In the genomic region with DNA sequence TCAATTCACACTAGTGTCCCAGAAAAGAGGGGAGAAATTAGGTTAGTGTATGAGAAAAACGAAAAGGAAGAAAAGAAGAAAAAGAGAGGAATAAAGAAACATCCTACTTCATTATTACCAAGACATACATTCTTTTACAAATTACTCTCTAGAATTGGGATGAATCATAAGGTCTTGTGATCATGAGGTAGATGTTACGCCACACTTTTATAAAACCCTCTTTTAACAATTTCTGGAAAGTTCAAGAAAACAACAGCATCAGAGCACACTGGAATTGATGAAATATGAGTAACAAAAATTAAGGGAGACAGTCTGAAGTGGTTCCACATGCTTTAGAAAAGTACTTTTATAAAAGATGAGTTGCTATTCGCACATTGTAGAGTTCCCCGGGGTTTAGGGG, we compare ENCODE assay signal across 19 cellular contexts. TPM values are rescaled to one million over a fixed set of nuclear protein-coding genes. Genes with fewer than 3 reads are reported as not detected.
A peak's percentile ranks its signal among the peaks of the same experiment; 100 is the strongest.
DNase-seq lines count a peak whose midpoint lies in the region; TF ChIP-seq lines count a peak whose summit lies in the region.
"Had no signal": no experiment of that assay in that cellular context is flagged by ENCODE, and none has a peak within 500 bp of the region (broad histone marks: within the 10 kb centered on the region; RNA-seq: fewer than 3 reads in every experiment).

No MANE protein-coding gene starts in this region.

- POLR2A ChIA-PET in activated CD4-positive, alpha-beta memory T cell treated with anti-CD3 and anti-CD28 coated beads for 36 hours (lab: Charles Lee): no interaction called here

- no peak overlapping the region for H2AFZ ChIP-seq in mesenchymal stem cell (ENCODE audit: low read depth, low read length)

- H4K8ac ChIP-seq in mesenchymal stem cell (ENCODE audit: low read length): no peak overlapping the region

- no peak overlapping the region for H3K14ac ChIP-seq in mesenchymal stem cell (ENCODE audit: low read length in 2 of 2)

- no peaks in the 10 kb centered on the region for H3K9me3 ChIP-seq in adipocyte (ENCODE audit: control insufficient read depth, low read length)
- H3K9me3 ChIP-seq in mesenchymal stem cell (ENCODE audit: control insufficient read depth, low read length): no peaks in the 10 kb centered on the region
- H3K9me3 ChIP-seq: A549 had no signal

- no peaks in the 10 kb centered on the region for H3K79me1 ChIP-seq in mesenchymal stem cell (replicated peaks; ENCODE audit: low read length, poor library complexity, severe bottlenecking)

- no peak overlapping the region for H2BK12ac ChIP-seq in mesenchymal stem cell (ENCODE audit: low read length in 2 of 2)

- H3K4me1 ChIP-seq in adipocyte (ENCODE audit: control insufficient read depth, insufficient read depth, low read length): no peaks in the 10 kb centered on the region
- no peaks in the 10 kb centered on the region for H3K4me1 ChIP-seq in mesenchymal stem cell (ENCODE audit: control insufficient read depth, insufficient read depth, low read depth, low read length)
- H3K4me1 ChIP-seq: A549 had no signal

- H3K4me1 Mint-ChIP-seq in activated CD4-positive, alpha-beta memory T cell treated with anti-CD3 and anti-CD28 coated beads for 36 hours (ENCODE audit: low read depth): no peaks in the 10 kb centered on the region

- no peak overlapping the region for H3K18ac ChIP-seq in mesenchymal stem cell (ENCODE audit: low read depth in 1 of 2, low read length in 2 of 2)

- H3K36me3 ChIP-seq in adipocyte (ENCODE audit: control insufficient read depth, insufficient read depth, low read length, severe bottlenecking): no peaks in the 10 kb centered on the region
- no peaks in the 10 kb centered on the region for H3K36me3 ChIP-seq in mesenchymal stem cell (ENCODE audit: control insufficient read depth in 1 of 2, insufficient read depth in 2 of 2, low read depth in 1 of 2, low read length in 2 of 2)

- no peak for TF ChIP-seq CTCF in fibroblast of mammary gland (conservative IDR thresholded peaks at IDR 0.05; ENCODE audit: control insufficient read depth, insufficient read depth, low read depth, low read length)

- H3K27ac ChIP-seq in mesenchymal stem cell (ENCODE audit: low read length, poor library complexity, severe bottlenecking): no peak overlapping the region
- H3K27ac ChIP-seq: 22Rv1, A549, C4-2B had no signal

- H3K27me3 ChIP-seq in adipocyte (replicated peaks; ENCODE audit: control insufficient read depth, insufficient read depth, low read length) (no peaks in the 10 kb centered on the region), mesenchymal stem cell (ENCODE audit: control insufficient read depth in 1 of 2, insufficient read depth in 1 of 2, low read length in 2 of 2) (no peaks in the 10 kb centered on the region)

- no peaks in the 10 kb centered on the region for H3K36me3 Mint-ChIP-seq in activated CD4-positive, alpha-beta memory T cell treated with anti-CD3 and anti-CD28 coated beads for 36 hours

- H3K4ac ChIP-seq in mesenchymal stem cell (ENCODE audit: low read depth in 1 of 2, low read length in 2 of 2): no peak overlapping the region

- H2AK5ac ChIP-seq in mesenchymal stem cell (ENCODE audit: low read length, severe bottlenecking): no peak overlapping the region

- H3K4me3 ChIP-seq in adipocyte (ENCODE audit: low read length) (no peak overlapping the region), fibroblast of mammary gland (ENCODE audit: control insufficient read depth, low read depth, low read length) (no peak overlapping the region), mesenchymal stem cell (ENCODE audit: insufficient read depth in 1 of 2, low read depth in 1 of 2, low read length in 2 of 2) (no peak overlapping the region)
- H3K4me3 ChIP-seq: A549 had no signal

- CTCF ChIA-PET in activated CD4-positive, alpha-beta memory T cell treated with anti-CD3 and anti-CD28 coated beads for 36 hours (lab: Charles Lee): no interaction called here

- DNase-seq in COLO829 (ENCODE audit: low spot score): peak; percentile 39
- DNase-seq in adipocyte (ENCODE audit: low read depth): peak; percentile 53
- peak; percentile 53 for DNase-seq in fibroblast of mammary gland (ENCODE audit: low read depth)
- no peak for DNase-seq in mesenchymal stem cell
- no peak for DNase-seq in SKM-1 (lab: John Stamatoyannopoulos, UW; ENCODE audit: unreplicated experiment)
- no peak for DNase-seq in HCEC 1CT
- no peak for DNase-seq in NCI-H524 (lab: John Stamatoyannopoulos, UW)
- no peak for DNase-seq in activated CD4-positive, alpha-beta memory T cell treated with anti-CD3 and anti-CD28 coated beads for 36 hours
- DNase-seq: AML-193; CD4-positive, alpha-beta T cell; DMS79 treated with DMSO at 0.1 percent for 48 hours; GF-D8; GOT3; H7 had no signal

- no peak overlapping the region for H2BK5ac ChIP-seq in mesenchymal stem cell (ENCODE audit: low read depth, low read length, poor library complexity, severe bottlenecking)

- intact Hi-C loops in activated CD4-positive, alpha-beta memory T cell treated with anti-CD3 and anti-CD28 coated beads for 36 hours (cut with micrococcal nuclease): no loop called here

- H3K4me2 ChIP-seq in mesenchymal stem cell (ENCODE audit: low read length, poor library complexity, severe bottlenecking): no peak overlapping the region
- H3K4me2 ChIP-seq: A549 had no signal

- peaks cover 5% of the 10 kb centered on the region for H3K27me3 Mint-ChIP-seq in activated CD4-positive, alpha-beta memory T cell treated with anti-CD3 and anti-CD28 coated beads for 36 hours

- no peak overlapping the region for H3K9ac ChIP-seq in adipocyte (ENCODE audit: low read length)
- peak overlapping the region; percentile 68 for H3K9ac ChIP-seq in mesenchymal stem cell (ENCODE audit: low read length)

- no peak overlapping the region for H3K23ac ChIP-seq in mesenchymal stem cell (ENCODE audit: low read length in 2 of 2)

- no peak overlapping the region for H2BK15ac ChIP-seq in mesenchymal stem cell (ENCODE audit: low read depth, poor library complexity, severe bottlenecking)

- WGBS in mesenchymal stem cell: no CpG with 5 or more reads among the region's 4 CpGs

- no peak overlapping the region for H3K27ac Mint-ChIP-seq in activated CD4-positive, alpha-beta memory T cell treated with anti-CD3 and anti-CD28 coated beads for 36 hours
- H3K27ac Mint-ChIP-seq: CD4-positive, alpha-beta T cell had no signal

- H2BK120ac ChIP-seq in mesenchymal stem cell (ENCODE audit: low read depth, low read length): no peak overlapping the region

- no peak overlapping the region for H4K91ac ChIP-seq in mesenchymal stem cell (ENCODE audit: low read length)

- no peak overlapping the region for H3K4me3 Mint-ChIP-seq in activated CD4-positive, alpha-beta memory T cell treated with anti-CD3 and anti-CD28 coated beads for 36 hours
- H3K4me3 Mint-ChIP-seq: CD4-positive, alpha-beta T cell had no signal

- H3K9me3 Mint-ChIP-seq in activated CD4-positive, alpha-beta memory T cell treated with anti-CD3 and anti-CD28 coated beads for 36 hours: no peaks in the 10 kb centered on the region
- H3K9me3 Mint-ChIP-seq: CD4-positive, alpha-beta T cell had no signal

RNA-seq across cellular contexts. Expression of a gene that starts 32.6 kb away (rescaled TPM):
- not detected for polyA plus RNA-seq in mesenchymal stem cell (2013, experiment 1 of 2)
- polyA plus RNA-seq in mesenchymal stem cell (2013, experiment 2 of 2): not detected
- not detected for total RNA-seq in activated CD4-positive, alpha-beta memory T cell treated with anti-CD3 and anti-CD28 coated beads for 36 hours
- total RNA-seq: CD4-positive, alpha-beta T cell; H7; HepG2 had no signal
- polyA plus RNA-seq: A549, BJ, HepG2 had no signal

Comparison
In these comparisons a context has a peak if more than half of its experiments do, and no peak if none do; other contexts are left out.
1. DNase-seq: peak in COLO829 (single experiment), adipocyte (single experiment) and fibroblast of mammary gland (single experiment); none in mesenchymal stem cell (single experiment), SKM-1 (single experiment), HCEC 1CT (single experiment), NCI-H524 (0 of 2) and activated CD4-positive, alpha-beta memory T cell treated with anti-CD3 and anti-CD28 coated beads for 36 hours (single experiment).